9 cellular contexts compared by ENCODE assay signal in the genomic region with DNA sequence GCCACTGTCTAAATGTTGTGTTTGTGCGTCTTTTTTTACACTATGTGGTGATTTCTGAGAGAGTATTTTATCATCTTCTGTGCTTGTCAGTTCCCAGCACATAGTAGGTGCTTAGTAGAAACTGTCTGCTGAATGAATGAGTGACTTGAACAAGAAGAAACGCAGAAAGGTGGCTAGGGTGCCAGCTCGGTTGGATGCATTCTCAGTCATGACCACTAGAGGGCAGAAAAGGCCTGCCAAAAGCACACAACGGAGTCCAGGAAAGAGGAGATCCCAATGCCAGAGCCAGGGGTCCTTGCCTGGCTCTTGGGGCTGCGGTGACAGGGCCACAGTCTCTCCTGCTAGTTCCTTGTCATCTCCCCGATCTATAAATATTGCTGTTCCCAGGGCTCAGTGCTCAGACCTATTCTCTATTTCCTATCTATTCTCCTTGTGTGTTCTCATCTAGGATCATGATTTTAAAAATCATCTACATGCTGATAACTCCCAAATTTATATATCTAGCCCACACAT. TPM values are rescaled to one million over a fixed set of nuclear protein-coding genes. Genes with fewer than 3 reads are reported as not detected.
A peak's percentile ranks its signal among the peaks of the same experiment; 100 is the strongest.
DNase-seq lines count a peak whose midpoint lies in the region; ATAC-seq and TF ChIP-seq lines count a peak whose summit lies in the region.
"Had no signal": no experiment of that assay in that cellular context is flagged by ENCODE, and none has a peak within 500 bp of the region (broad histone marks: within the 10 kb centered on the region; RNA-seq: fewer than 3 reads in every experiment).

No MANE protein-coding gene starts in this region.

- no peaks in the 10 kb centered on the region for H3K9me2 ChIP-seq in PC-3 (replicated peaks; ENCODE audit: low read length)

- H3K79me2 ChIP-seq in PC-3 (ENCODE audit: low read length): no peaks in the 10 kb centered on the region
- no peaks in the 10 kb centered on the region for H3K79me2 ChIP-seq in fibroblast of lung (ENCODE audit: control insufficient read depth, insufficient read depth, low read length)

- no peak overlapping the region for H3K27ac Mint-ChIP-seq in CD4-positive, alpha-beta memory T cell
- H3K27ac Mint-ChIP-seq in activated T-cell treated with anti-CD3 and anti-CD28 coated beads, Interleukin-2, amount 50 U/mL, for 24 hours: no peak overlapping the region

- ATAC-seq in PC-3 (no peak), HG03342 (IDR thresholded peaks at IDR 0.05; ENCODE audit: unreplicated experiment) (no peak)

- H3K4me3 Mint-ChIP-seq in CD4-positive, alpha-beta memory T cell: no peak overlapping the region
- H3K4me3 Mint-ChIP-seq in activated T-cell treated with anti-CD3 and anti-CD28 coated beads, Interleukin-2, amount 50 U/mL, for 24 hours: no peak overlapping the region

- H4K20me1 ChIP-seq in PC-3 (ENCODE audit: low read length): no peaks in the 10 kb centered on the region
- H4K20me1 ChIP-seq in fibroblast of lung (ENCODE audit: control insufficient read depth, extremely low read depth, insufficient read depth, low read length): no peaks in the 10 kb centered on the region

- intact Hi-C loops in CD4-positive, alpha-beta memory T cell (cut with micrococcal nuclease): loop anchor here (1.0 kb wide), 4 partner anchors 218 to 1327 kb away; a partner anchor contains a TSS
- intact Hi-C loops in PC-3 (cut with micrococcal nuclease): loop anchor here (5.0 kb wide), 1 partner anchor 697 kb away; a partner anchor contains a TSS

- H3K27me3 ChIP-seq in CD4-positive, alpha-beta memory T cell (ENCODE audit: insufficient read depth, low read length): no peaks in the 10 kb centered on the region
- H3K27me3 ChIP-seq in PC-3 (ENCODE audit: low read length) (no peaks in the 10 kb centered on the region), fibroblast of lung (ENCODE audit: control insufficient read depth, insufficient read depth, low read length) (peaks cover 13% of the 10 kb centered on the region)

- POLR2A ChIA-PET in CD4-positive, alpha-beta memory T cell (lab: Charles Lee; ENCODE audit: partially characterized antibody): interaction anchor here (1.6 kb wide), 1 partner anchor 699 kb away, joined by 4 read pairs; no protein-coding TSS in a partner anchor
- POLR2A ChIA-PET in PC-3 (lab: Charles Lee; ENCODE audit: unreplicated experiment): no interaction called here

- no peak overlapping the region for H3K27ac ChIP-seq in CD4-positive, alpha-beta memory T cell (ENCODE audit: low read depth, low read length)
- no peak overlapping the region for H3K27ac ChIP-seq in PC-3 (ENCODE audit: low read length)
- no peak overlapping the region for H3K27ac ChIP-seq in fibroblast of lung (ENCODE audit: insufficient read depth, low read length)
- H3K27ac ChIP-seq in substantia nigra (ENCODE audit: low read depth, low read length, poor library complexity, severe bottlenecking): no peak overlapping the region

- H3K4me2 ChIP-seq in PC-3 (ENCODE audit: low read length) (no peak overlapping the region), fibroblast of lung (ENCODE audit: extremely low read depth, insufficient read depth, low read length) (no peak overlapping the region)

- H3K36me3 Mint-ChIP-seq in CD4-positive, alpha-beta memory T cell: no peaks in the 10 kb centered on the region
- H3K36me3 Mint-ChIP-seq in activated T-cell treated with anti-CD3 and anti-CD28 coated beads, Interleukin-2, amount 50 U/mL, for 24 hours (ENCODE audit: low read depth): no peaks in the 10 kb centered on the region
- H3K36me3 Mint-ChIP-seq: IgD-negative memory B cell had no signal

- peak; percentile 87 for TF ChIP-seq CTCF in PC-3 (conservative IDR thresholded peaks at IDR 0.05; ENCODE audit: low read depth, low read length)
- TF ChIP-seq CTCF in fibroblast of lung (conservative IDR thresholded peaks at IDR 0.05 in 1 of 2, IDR thresholded peaks at IDR 0.05 in 1 of 2; ENCODE audit: low read depth in 1 of 2, low read length in 2 of 2): peak; percentile 95

- H3K9me3 ChIP-seq in CD4-positive, alpha-beta memory T cell (ENCODE audit: control insufficient read depth in 1 of 2, low read length in 2 of 2): no peaks in the 10 kb centered on the region
- H3K9me3 ChIP-seq in PC-3 (ENCODE audit: low read length) (no peaks in the 10 kb centered on the region), fibroblast of lung (ENCODE audit: control insufficient read depth, insufficient read depth, low read depth, low read length) (no peaks in the 10 kb centered on the region)

- H3K27me3 Mint-ChIP-seq in CD4-positive, alpha-beta memory T cell: peaks cover 19 to 45% of the 10 kb centered on the region in 2 donors
- peaks cover 61% of the 10 kb centered on the region for H3K27me3 Mint-ChIP-seq in activated T-cell treated with anti-CD3 and anti-CD28 coated beads, Interleukin-2, amount 50 U/mL, for 24 hours

- H3K36me3 ChIP-seq in CD4-positive, alpha-beta memory T cell (ENCODE audit: insufficient read depth, low read length): no peaks in the 10 kb centered on the region
- H3K36me3 ChIP-seq in PC-3 (ENCODE audit: low read depth, low read length) (no peaks in the 10 kb centered on the region), fibroblast of lung (ENCODE audit: control insufficient read depth, insufficient read depth, low read length) (no peaks in the 10 kb centered on the region)

- no peak overlapping the region for H3K4me3 ChIP-seq in CD4-positive, alpha-beta memory T cell (ENCODE audit: low read length in 2 of 2)
- H3K4me3 ChIP-seq in PC-3 (ENCODE audit: low read length) (no peak overlapping the region), fibroblast of lung (replicated peaks in 1 of 4; ENCODE audit: control extremely low read depth in 1 of 4, insufficient read depth in 1 of 4, low read depth in 3 of 4, low read length in 4 of 4) (no peak overlapping the region)

- H3K4me1 ChIP-seq in CD4-positive, alpha-beta memory T cell (ENCODE audit: insufficient read depth, low read length): no peaks in the 10 kb centered on the region
- H3K4me1 ChIP-seq in PC-3 (ENCODE audit: insufficient read depth, low read length): no peaks in the 10 kb centered on the region
- H3K4me1 ChIP-seq in fibroblast of lung (ENCODE audit: control insufficient read depth, extremely low read depth, insufficient read depth, low read length): no peaks in the 10 kb centered on the region

- peak in 4 of 5 donors; percentile 47 to 59 (median 52) for DNase-seq in CD4-positive, alpha-beta memory T cell
- DNase-seq in HT1080 (ENCODE audit: low read depth) (peak; percentile 57), PC-3 (peak; percentile 68), fibroblast of lung (ENCODE audit: low read depth in 2 of 2) (peak; percentile 27 to 61), non-pigmented ciliary epithelial cell (ENCODE audit: low read depth) (peak; percentile 13), substantia nigra (lab: John Stamatoyannopoulos, UW) (peak in 38 of 49 donors; percentile 2 to 67 (median 30))
- DNase-seq in activated T-cell treated with anti-CD3 and anti-CD28 coated beads, Interleukin-2, amount 50 U/mL, for 24 hours: peak; percentile 74

- CTCF ChIA-PET in CD4-positive, alpha-beta memory T cell (lab: Charles Lee; ENCODE audit: partially characterized antibody): interaction anchor here (0.5 to 7.0 kb wide), 6 partner anchors 10 to 1291 kb away, joined by 3 to 53 read pairs (median 4); a partner anchor contains a TSS
- CTCF ChIA-PET in PC-3 (lab: Charles Lee): interaction anchor here (0.6 to 0.7 kb wide), 2 partner anchors 162 to 699 kb away, joined by 3 to 4 read pairs; no protein-coding TSS in a partner anchor

- no peaks in the 10 kb centered on the region for H3K9me3 Mint-ChIP-seq in CD4-positive, alpha-beta memory T cell
- no peaks in the 10 kb centered on the region for H3K9me3 Mint-ChIP-seq in activated T-cell treated with anti-CD3 and anti-CD28 coated beads, Interleukin-2, amount 50 U/mL, for 24 hours
- H3K9me3 Mint-ChIP-seq: IgD-negative memory B cell had no signal

- H3K4me1 Mint-ChIP-seq in CD4-positive, alpha-beta memory T cell: peaks cover 0 to 9% (median 3%) of the 10 kb centered on the region in 4 donors
- H3K4me1 Mint-ChIP-seq in activated T-cell treated with anti-CD3 and anti-CD28 coated beads, Interleukin-2, amount 50 U/mL, for 24 hours (ENCODE audit: low read depth): no peaks in the 10 kb centered on the region

- no peaks in the 10 kb centered on the region for H3F3A ChIP-seq in PC-3 (ENCODE audit: low read length, unreplicated experiment)

- no peak overlapping the region for H2AFZ ChIP-seq in PC-3 (ENCODE audit: low read length)
- H2AFZ ChIP-seq in fibroblast of lung (ENCODE audit: low read length): no peak overlapping the region

- no peak overlapping the region for H3K9ac ChIP-seq in PC-3 (ENCODE audit: low read length)
- no peak overlapping the region for H3K9ac ChIP-seq in fibroblast of lung (ENCODE audit: insufficient read depth, low read length)

- no TSS peak for BruUV-seq in PC-3 (replicated peaks; lab: Mats Ljungman, UMichigan)

RNA-seq across cellular contexts. Expression of a gene that starts 57.3 kb away (rescaled TPM):
- not detected for total RNA-seq in CD4-positive, alpha-beta memory T cell
- polyA plus RNA-seq in CD4-positive, alpha-beta memory T cell: not detected
- total RNA-seq in HT1080 (2014; rRNA removed; shearing (Covaris generic)): not detected in 2 replicates
- not detected in 2 replicates for polyA plus RNA-seq in HT1080 (2015; cell fraction: cytosol; rRNA removed)
- not detected in 2 replicates for polyA plus RNA-seq in HT1080 (2015; cell fraction: nucleus; rRNA removed)
- total RNA-seq in PC-3 (2014; rRNA removed) (not detected in 2 replicates), fibroblast of lung (not detected in 2 replicates)
- polyA plus RNA-seq in fibroblast of lung: not detected in 2 replicates
- polyA plus RNA-seq in fibroblast of lung (2012): not detected in 2 replicates
- polyA minus RNA-seq in fibroblast of lung (ENCODE audit: low replicate concordance): not detected in 2 replicates
- polyA plus RNA-seq: IgD-negative memory B cell had no signal

Comparison
In these comparisons a context has a peak if more than half of its experiments do, and no peak if none do; other contexts are left out.
1. DNase-seq: peak in every context shown above with its lines; median percentile 74 in activated T-cell treated with anti-CD3 and anti-CD28 coated beads, Interleukin-2, amount 50 U/mL, for 24 hours; 68 in PC-3; 57 in HT1080; 52 in CD4-positive, alpha-beta memory T cell; 44 in fibroblast of lung; 30 in substantia nigra; 13 in non-pigmented ciliary epithelial cell.